Comparison of ENCODE assay signal across 36 cellular contexts in the genomic region with DNA sequence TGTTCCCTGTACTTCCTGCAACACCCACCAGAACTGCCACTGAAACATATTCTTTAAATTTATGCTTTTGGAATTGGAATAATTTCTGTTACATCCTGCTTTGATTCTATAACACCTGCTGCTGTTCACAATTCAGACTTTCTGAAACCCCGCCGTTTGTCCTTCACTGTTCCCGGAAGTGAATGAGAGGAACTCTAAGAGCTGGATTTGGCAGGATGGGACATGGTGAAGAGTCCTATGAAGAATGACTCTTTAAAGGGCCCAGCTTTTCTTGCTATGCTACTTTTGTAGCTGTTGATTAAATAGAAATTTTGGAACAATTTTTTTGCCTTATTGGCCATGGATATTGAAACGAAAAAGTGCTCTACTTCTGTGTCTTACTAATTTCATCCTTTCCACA. TPM values are rescaled to one million over a fixed set of nuclear protein-coding genes. Genes with fewer than 3 reads are reported as not detected.
"Had no signal": no experiment of that assay in that cellular context is flagged by ENCODE, and none has a peak within 500 bp of the region (broad histone marks: within the 10 kb centered on the region; RNA-seq: fewer than 3 reads in every experiment).

No MANE protein-coding gene starts in this region.

- H3K9me3 Mint-ChIP-seq: activated CD4-positive, alpha-beta memory T cell treated with anti-CD3 and anti-CD28 coated beads for 36 hours; activated CD4-positive, alpha-beta T cell treated with anti-CD3 and anti-CD28 coated beads, Interleukin-2, amount 10 ng/mL, durations not matched to agents 24 days and 14 days; activated naive CD4-positive, alpha-beta T cell treated with anti-CD3 and anti-CD28 coated beads, Interleukin-2, amount 10 ng/mL, durations not matched to agents 7 days and 5 days; activated naive CD4-positive, alpha-beta T cell treated with anti-CD3 and anti-CD28 coated beads, Interleukin-2, amount 50 U/mL, for 72 hours; activated naive CD8-positive, alpha-beta T cell treated with anti-CD3 and anti-CD28 coated beads, Interleukin-2, amount 10 ng/mL, durations not matched to agents 7 days and 5 days; activated T-helper 1 cell treated with anti-CD3 and anti-CD28 coated beads, Interleukin-12 subunit alpha, Interleukin-12 subunit beta, Interleukin-2, Interleukin-4 antibody, amounts not matched to agents 30 ng/mL and 10 ng/mL and 1 ng/mL, durations not matched to agents 14 hours and 24 hours and 36 hours; activated T-helper 2 cell treated with anti-CD3 and anti-CD28 coated beads, Interferon-gamma antibody, Interleukin-2, Interleukin-4, amounts not matched to agents 10 μg/mL and 5 μg/mL and 100 μg/mL, durations not matched to agents 14 hours and 24 hours and 36 hours; brain; effector memory CD8-positive, alpha-beta T cell; T-helper 2 cell treated with Interferon-gamma antibody and Interleukin-4, amounts not matched to agents 5 μg/mL and 100 μg/mL, for 36 hours had no signal

- H3K9me3 ChIP-seq: ascending aorta, esophagus muscularis mucosa, gastrocnemius medialis, heart left ventricle had no signal

- H3K4me3 Mint-ChIP-seq: activated CD4-positive, alpha-beta memory T cell treated with anti-CD3 and anti-CD28 coated beads for 36 hours; activated CD4-positive, alpha-beta T cell treated with anti-CD3 and anti-CD28 coated beads for 36 hours; activated CD4-positive, alpha-beta T cell treated with anti-CD3 and anti-CD28 coated beads, Interleukin-2, amount 10 ng/mL, durations not matched to agents 24 days and 14 days; activated CD8-positive, alpha-beta memory T cell treated with anti-CD3 and anti-CD28 coated beads, Interleukin-2, amount 10 ng/mL, durations not matched to agents 7 days and 5 days; activated CD8-positive, alpha-beta T cell treated with anti-CD3 and anti-CD28 coated beads, Interleukin-2, amount 10 ng/mL, durations not matched to agents 7 days and 5 days; activated naive CD4-positive, alpha-beta T cell treated with anti-CD3 and anti-CD28 coated beads, Interleukin-2, amount 10 ng/mL, durations not matched to agents 7 days and 5 days; activated naive CD8-positive, alpha-beta T cell treated with anti-CD3 and anti-CD28 coated beads, Interleukin-2, amount 10 ng/mL, durations not matched to agents 7 days and 5 days; activated T-helper 1 cell treated with anti-CD3 and anti-CD28 coated beads, Interleukin-12 subunit alpha, Interleukin-12 subunit beta, Interleukin-2, Interleukin-4 antibody, amounts not matched to agents 30 ng/mL and 10 ng/mL and 1 ng/mL, durations not matched to agents 14 hours and 24 hours and 36 hours; effector memory CD8-positive, alpha-beta T cell; T-helper 17 cell; T-helper 2 cell treated with Interferon-gamma antibody and Interleukin-4, amounts not matched to agents 5 μg/mL and 100 μg/mL, for 36 hours had no signal

- H3K4me3 ChIP-seq: ascending aorta, esophagus muscularis mucosa, gastrocnemius medialis, heart left ventricle had no signal

- H3K4me1 Mint-ChIP-seq: activated naive CD4-positive, alpha-beta T cell treated with anti-CD3 and anti-CD28 coated beads, Interleukin-2, amount 10 ng/mL, durations not matched to agents 7 days and 5 days had no signal

- H3K4me1 ChIP-seq: ascending aorta, foreskin keratinocyte had no signal

- H3K27me3 ChIP-seq: ascending aorta, esophagus muscularis mucosa, foreskin keratinocyte, gastrocnemius medialis, heart left ventricle had no signal

- H3K27ac Mint-ChIP-seq: activated CD4-positive, alpha-beta memory T cell treated with anti-CD3 and anti-CD28 coated beads for 36 hours; activated CD4-positive, alpha-beta T cell treated with anti-CD3 and anti-CD28 coated beads for 36 hours; activated CD4-positive, alpha-beta T cell treated with anti-CD3 and anti-CD28 coated beads, Interleukin-2, amount 10 ng/mL, durations not matched to agents 24 days and 14 days; activated CD8-positive, alpha-beta memory T cell treated with anti-CD3 and anti-CD28 coated beads, Interleukin-2, amount 10 ng/mL, durations not matched to agents 7 days and 5 days; activated CD8-positive, alpha-beta T cell treated with anti-CD3 and anti-CD28 coated beads, Interleukin-2, amount 10 ng/mL, durations not matched to agents 7 days and 5 days; activated naive CD4-positive, alpha-beta T cell treated with anti-CD3 and anti-CD28 coated beads, Interleukin-2, amount 10 ng/mL, durations not matched to agents 7 days and 5 days; activated naive CD4-positive, alpha-beta T cell treated with anti-CD3 and anti-CD28 coated beads, Interleukin-2, amount 50 U/mL, for 72 hours; activated naive CD8-positive, alpha-beta T cell treated with anti-CD3 and anti-CD28 coated beads, Interleukin-2, amount 10 ng/mL, durations not matched to agents 7 days and 5 days; activated T-helper 1 cell treated with anti-CD3 and anti-CD28 coated beads, Interleukin-12 subunit alpha, Interleukin-12 subunit beta, Interleukin-2, Interleukin-4 antibody, amounts not matched to agents 30 ng/mL and 10 ng/mL and 1 ng/mL, durations not matched to agents 14 hours and 24 hours and 36 hours; activated T-helper 2 cell treated with anti-CD3 and anti-CD28 coated beads, Interferon-gamma antibody, Interleukin-2, Interleukin-4, amounts not matched to agents 10 μg/mL and 5 μg/mL and 100 μg/mL, durations not matched to agents 14 hours and 24 hours and 36 hours; effector memory CD8-positive, alpha-beta T cell; T-helper 17 cell; T-helper 2 cell treated with Interferon-gamma antibody and Interleukin-4, amounts not matched to agents 5 μg/mL and 100 μg/mL, for 36 hours had no signal

- H3K27me3 Mint-ChIP-seq: activated CD4-positive, alpha-beta memory T cell treated with anti-CD3 and anti-CD28 coated beads for 36 hours; activated CD4-positive, alpha-beta T cell treated with anti-CD3 and anti-CD28 coated beads for 36 hours; activated CD4-positive, alpha-beta T cell treated with anti-CD3 and anti-CD28 coated beads, Interleukin-2, amount 10 ng/mL, durations not matched to agents 24 days and 14 days; activated CD8-positive, alpha-beta memory T cell treated with anti-CD3 and anti-CD28 coated beads, Interleukin-2, amount 10 ng/mL, durations not matched to agents 7 days and 5 days; activated naive CD4-positive, alpha-beta T cell treated with anti-CD3 and anti-CD28 coated beads, Interleukin-2, amount 10 ng/mL, durations not matched to agents 7 days and 5 days; activated naive CD8-positive, alpha-beta T cell treated with anti-CD3 and anti-CD28 coated beads, Interleukin-2, amount 10 ng/mL, durations not matched to agents 7 days and 5 days; brain; effector memory CD8-positive, alpha-beta T cell; T-helper 17 cell had no signal

- ATAC-seq: activated CD4-positive, alpha-beta T cell treated with anti-CD3 and anti-CD28 coated beads for 36 hours; activated CD8-positive, alpha-beta memory T cell treated with anti-CD3 and anti-CD28 coated beads, Interleukin-2, amount 10 ng/mL, durations not matched to agents 7 days and 5 days; activated CD8-positive, alpha-beta T cell treated with anti-CD3 and anti-CD28 coated beads, Interleukin-2, amount 10 ng/mL, durations not matched to agents 7 days and 5 days; activated naive CD4-positive, alpha-beta T cell treated with anti-CD3 and anti-CD28 coated beads, Interleukin-2, amount 50 U/mL, for 72 hours; effector memory CD8-positive, alpha-beta T cell; foreskin keratinocyte; gastrocnemius medialis; T-helper 17 cell had no signal

- H3K27ac ChIP-seq: ascending aorta, esophagus muscularis mucosa, foreskin keratinocyte, gastrocnemius medialis, heart left ventricle, WERI-Rb-1 had no signal

- DNase-seq: activated CD4-positive, alpha-beta memory T cell treated with anti-CD3 and anti-CD28 coated beads for 36 hours; activated CD4-positive, alpha-beta T cell treated with anti-CD3 and anti-CD28 coated beads for 36 hours; activated CD4-positive, alpha-beta T cell treated with anti-CD3 and anti-CD28 coated beads, Interleukin-2, amount 10 ng/mL, durations not matched to agents 24 days and 14 days; activated CD4-positive, CD25-positive, alpha-beta regulatory T cell; activated CD4-positive, CD25-positive, alpha-beta regulatory T cell treated with anti-CD3 and anti-CD28 coated beads, Interleukin-2, amount 50 U/mL, for 72 hours; activated CD8-positive, alpha-beta memory T cell treated with anti-CD3 and anti-CD28 coated beads, Interleukin-2, amount 10 ng/mL, durations not matched to agents 7 days and 5 days; activated CD8-positive, alpha-beta memory T cell treated with anti-CD3 and anti-CD28 coated beads, Interleukin-2, amount 50 U/mL, for 4 hours; activated CD8-positive, alpha-beta T cell treated with anti-CD3 and anti-CD28 coated beads, Interleukin-2, amount 10 ng/mL, durations not matched to agents 7 days and 5 days; activated gamma-delta T cell; activated naive CD4-positive, alpha-beta T cell; activated naive CD4-positive, alpha-beta T cell treated with anti-CD3 and anti-CD28 coated beads, Interleukin-2, amount 10 ng/mL, durations not matched to agents 7 days and 5 days; activated naive CD8-positive, alpha-beta T cell treated with anti-CD3 and anti-CD28 coated beads, Interleukin-2, amount 10 ng/mL, durations not matched to agents 7 days and 5 days; activated T-cell treated with anti-CD3 and anti-CD28 coated beads, Interleukin-2, amount 50 U/mL, for 1 hour; activated T-cell treated with anti-CD3 and anti-CD28 coated beads, Interleukin-2, amount 50 U/mL, for 48 hours; caudate nucleus; cortex of kidney; dermis blood vessel endothelial cell; effector CD4-positive, alpha-beta T cell; effector memory CD8-positive, alpha-beta T cell; erythroblast; foreskin keratinocyte; gastrocnemius medialis; heart left ventricle; T-helper 1 cell; T-helper 17 cell; T1000; WERI-Rb-1 had no signal

RNA-seq across cellular contexts. Expression of gene SLFN14, which starts 35.5 kb away (rescaled TPM):
- total RNA-seq: activated CD4-positive, alpha-beta memory T cell treated with anti-CD3 and anti-CD28 coated beads for 36 hours; activated CD4-positive, alpha-beta T cell treated with anti-CD3 and anti-CD28 coated beads for 36 hours; activated CD8-positive, alpha-beta T cell treated with anti-CD3 and anti-CD28 coated beads, Interleukin-2, amount 10 ng/mL, durations not matched to agents 7 days and 5 days; activated naive CD8-positive, alpha-beta T cell treated with anti-CD3 and anti-CD28 coated beads, Interleukin-2, amount 10 ng/mL, durations not matched to agents 7 days and 5 days; activated T-helper 2 cell treated with anti-CD3 and anti-CD28 coated beads, Interferon-gamma antibody, Interleukin-2, Interleukin-4, amounts not matched to agents 10 μg/mL and 5 μg/mL and 100 μg/mL, durations not matched to agents 14 hours and 24 hours and 36 hours; ascending aorta; bronchial epithelial cell; chondrocyte; dermis blood vessel endothelial cell; esophagus muscularis mucosa; foreskin keratinocyte; gastrocnemius medialis had no signal
- polyA plus RNA-seq: foreskin keratinocyte, heart left ventricle had no signal

RNA-seq across cellular contexts. Expression of gene SLFN12L, which starts 58.6 kb away (rescaled TPM):
- total RNA-seq: ascending aorta, chondrocyte, foreskin keratinocyte had no signal
- polyA plus RNA-seq: foreskin keratinocyte had no signal
